25 cellular contexts compared by ENCODE assay signal in the genomic region with DNA sequence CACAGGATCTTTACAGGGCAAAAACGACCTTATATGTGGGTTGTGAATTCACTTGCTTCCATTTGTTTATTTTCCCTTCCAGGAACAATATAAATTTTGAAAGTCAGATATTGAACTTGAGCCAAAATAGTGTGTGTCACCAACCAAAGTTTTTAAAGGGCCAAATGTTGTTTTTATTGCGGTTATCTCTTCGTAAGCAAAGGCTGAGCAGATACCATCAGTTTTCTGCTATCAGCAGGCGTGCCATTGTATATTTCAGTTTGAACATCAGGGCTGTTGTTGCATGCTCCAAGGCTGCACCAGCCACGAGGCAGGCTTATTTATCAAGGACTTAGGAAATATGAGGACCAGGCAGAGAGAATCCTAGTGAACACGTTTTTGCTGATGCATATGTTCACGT.
A peak's percentile ranks its signal among the peaks of the same experiment; 100 is the strongest.
DNase-seq lines count a peak whose midpoint lies in the region; ATAC-seq, FAIRE-seq and TF ChIP-seq lines count a peak whose summit lies in the region.
"Had no signal": no experiment of that assay in that cellular context is flagged by ENCODE, and none has a peak within 500 bp of the region (broad histone marks: within the 10 kb centered on the region; RNA-seq: fewer than 3 reads in every experiment).

No MANE protein-coding gene starts in this region.

- no peak overlapping the region for H3K4me3 ChIP-seq in astrocyte (ENCODE audit: insufficient read depth, low read depth, low read length)
- no peak overlapping the region for H3K4me3 ChIP-seq in parathyroid adenoma (ENCODE audit: low read depth, low read length)
- H3K4me3 ChIP-seq: HAP-1, heart right ventricle, left lung, pancreas, stomach, tibial nerve had no signal

- H3K4me3 Mint-ChIP-seq in astrocyte (ENCODE audit: unreplicated experiment) = no peak overlapping the region
- H3K4me3 Mint-ChIP-seq: natural killer cell treated with Interleukin-12 subunit alpha and Interleukin-12 subunit beta and Interleukin-15 and Interleukin-18, amount 100 ng/mL, for 72 hours had no signal

- no peak overlapping the region for H3K27ac ChIP-seq in astrocyte (ENCODE audit: low read depth, low read length)
- H3K27ac ChIP-seq in parathyroid adenoma = peak overlapping the region; percentile 63
- H3K27ac ChIP-seq: heart right ventricle, left lung, pancreas, stomach, tibial nerve had no signal

- ATAC-seq in GM19351 (IDR thresholded peaks at IDR 0.05; ENCODE audit: unreplicated experiment) = no peak
- ATAC-seq: heart right ventricle; left lung; natural killer cell treated with Interleukin-12 subunit alpha and Interleukin-12 subunit beta and Interleukin-15 and Interleukin-18, amount 100 ng/mL, for 72 hours; right cardiac atrium had no signal

- H3K9ac ChIP-seq in astrocyte (ENCODE audit: low read length) = no peak overlapping the region
- H3K9ac ChIP-seq in parathyroid adenoma = no peak overlapping the region

- H3K27me3 Mint-ChIP-seq in astrocyte (ENCODE audit: low read depth, unreplicated experiment) = peaks cover 29% of the 10 kb centered on the region

- H3K36me3 ChIP-seq in astrocyte (ENCODE audit: insufficient read depth, low read length) (no peaks in the 10 kb centered on the region), parathyroid adenoma (ENCODE audit: control insufficient read depth, insufficient read depth, low read length) (no peaks in the 10 kb centered on the region)
- H3K36me3 ChIP-seq: HAP-1, heart right ventricle, left lung, pancreas, stomach, tibial nerve had no signal

- no peaks in the 10 kb centered on the region for H3K4me1 Mint-ChIP-seq in astrocyte (ENCODE audit: low read depth, unreplicated experiment)

- no peaks in the 10 kb centered on the region for H3K79me2 ChIP-seq in astrocyte (ENCODE audit: insufficient read depth, low read length)
- no peaks in the 10 kb centered on the region for H3K79me2 ChIP-seq in parathyroid adenoma

- H3K36me3 Mint-ChIP-seq in astrocyte (ENCODE audit: low read depth, unreplicated experiment) = no peaks in the 10 kb centered on the region
- H3K36me3 Mint-ChIP-seq: natural killer cell treated with Interleukin-12 subunit alpha and Interleukin-12 subunit beta and Interleukin-15 and Interleukin-18, amount 100 ng/mL, for 72 hours had no signal

- no peak overlapping the region for H2AFZ ChIP-seq in astrocyte (ENCODE audit: low read depth, low read length)
- no peak overlapping the region for H2AFZ ChIP-seq in parathyroid adenoma

- no peak overlapping the region for H3K27ac Mint-ChIP-seq in astrocyte (ENCODE audit: unreplicated experiment)
- H3K27ac Mint-ChIP-seq: natural killer cell treated with Interleukin-12 subunit alpha and Interleukin-12 subunit beta and Interleukin-15 and Interleukin-18, amount 100 ng/mL, for 72 hours had no signal

- FAIRE-seq in astrocyte (lab: Jason Lieb, UNC) = no peak
- FAIRE-seq: A204.1, pancreas had no signal

- H3K4me1 ChIP-seq in astrocyte (ENCODE audit: insufficient read depth, low read length) = no peaks in the 10 kb centered on the region
- peaks cover 3% of the 10 kb centered on the region for H3K4me1 ChIP-seq in parathyroid adenoma
- H3K4me1 ChIP-seq: HAP-1, heart right ventricle, left lung, pancreas, tibial nerve had no signal

- H3K27me3 ChIP-seq in astrocyte (ENCODE audit: insufficient read depth, low read length) (peaks cover 2% of the 10 kb centered on the region), parathyroid adenoma (ENCODE audit: control insufficient read depth, insufficient read depth, low read length) (no peaks in the 10 kb centered on the region)
- H3K27me3 ChIP-seq: left lung, tibial nerve had no signal

- H3K4me2 ChIP-seq in astrocyte (ENCODE audit: low read length) (no peak overlapping the region), parathyroid adenoma (ENCODE audit: low read length) (peak overlapping the region; percentile 1)

- TF ChIP-seq CTCF in astrocyte (IDR thresholded peaks at IDR 0.05; ENCODE audit: insufficient read depth, low read depth, low read length) (no peak), parathyroid adenoma (IDR thresholded peaks at IDR 0.05) (no peak)

- DNase-seq in NCI-H1105 treated with DMSO at 0.1 percent for 48 hours (lab: John Stamatoyannopoulos, UW) = peak; percentile 43
- DNase-seq in NCI-H1105 (lab: John Stamatoyannopoulos, UW) = no peak
- DNase-seq in M059J (ENCODE audit: low read depth) = peak; percentile 72
- DNase-seq in astrocyte (ENCODE audit: low read depth) = peak; percentile 8
- DNase-seq in nucleus accumbens (lab: John Stamatoyannopoulos, UW) = no peak
- no peak for DNase-seq in anterior cingulate cortex (lab: John Stamatoyannopoulos, UW)
- DNase-seq: activated naive CD4-positive, alpha-beta T cell treated with Interleukin-2 at 50 U/mL for 16 hours; activated T-cell treated with anti-CD3 and anti-CD28 coated beads, Interleukin-2, amount 50 U/mL, for 48 hours; amniotic stem cell; central memory CD4-positive, alpha-beta T cell; foreskin fibroblast; heart right ventricle; KG1; left lung; midbrain; pancreas; right cardiac atrium; Right ventricle myocardium superior had no signal

- H3K9me3 ChIP-seq in astrocyte (ENCODE audit: insufficient read depth, low read depth, low read length) = peaks cover 4% of the 10 kb centered on the region
- no peaks in the 10 kb centered on the region for H3K9me3 ChIP-seq in parathyroid adenoma (ENCODE audit: control insufficient read depth, low read length)
- H3K9me3 ChIP-seq: HAP-1, heart right ventricle, left lung, pancreas, stomach, tibial nerve had no signal

- H4K20me1 ChIP-seq in astrocyte (ENCODE audit: insufficient read depth, low read length) = no peaks in the 10 kb centered on the region

- H3K9me3 Mint-ChIP-seq in astrocyte (ENCODE audit: unreplicated experiment) = peaks cover 3% of the 10 kb centered on the region

Comparison
In these comparisons a context has a peak if more than half of its experiments do, and no peak if none do; other contexts are left out.
1. DNase-seq: peak in NCI-H1105 treated with DMSO at 0.1 percent for 48 hours (single experiment), M059J (single experiment) and astrocyte (single experiment); none in NCI-H1105 (single experiment), nucleus accumbens (0 of 56) and anterior cingulate cortex (0 of 58).